In the genomic region with DNA sequence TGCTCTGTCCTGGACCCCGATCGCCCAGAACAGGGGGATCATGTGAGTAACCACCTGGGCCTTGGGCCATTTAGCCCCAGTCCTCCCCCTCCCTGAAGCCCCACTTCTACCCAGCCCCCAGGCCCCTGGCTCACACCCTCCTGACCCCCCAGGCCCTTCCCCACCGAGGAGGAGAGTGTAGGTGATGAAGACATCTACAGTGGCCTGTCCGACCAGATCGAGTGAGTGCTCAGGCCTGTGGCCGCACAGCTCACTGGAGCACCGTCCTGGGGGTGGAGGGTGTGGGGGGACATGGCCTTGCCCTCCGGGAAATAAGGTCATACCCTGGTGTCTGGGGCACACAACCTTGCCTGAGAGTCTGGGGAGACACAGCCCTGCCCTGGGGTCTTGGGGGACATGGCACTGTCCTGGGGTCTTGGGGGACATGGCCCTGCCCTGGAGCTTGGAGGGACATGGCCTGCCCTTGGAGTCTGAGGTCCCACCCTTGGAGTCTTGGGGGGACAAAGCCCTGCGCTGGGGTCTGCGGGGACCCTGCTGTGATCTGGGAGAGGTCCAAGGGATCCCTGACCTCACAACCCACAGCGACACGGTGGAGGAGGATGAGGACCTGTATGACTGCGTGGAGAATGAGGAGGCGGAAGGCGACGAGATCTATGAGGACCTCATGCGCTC, we compare ENCODE assay signal across 16 cellular contexts. TPM values are rescaled to one million over a fixed set of nuclear protein-coding genes. Genes with fewer than 3 reads are reported as not detected.
DNase-seq lines count a peak whose midpoint lies in the region; ATAC-seq and TF ChIP-seq lines count a peak whose summit lies in the region.
"Had no signal": no experiment of that assay in that cellular context is flagged by ENCODE, and none has a peak within 500 bp of the region (broad histone marks: within the 10 kb centered on the region; RNA-seq: fewer than 3 reads in every experiment).

No MANE protein-coding gene starts in this region.

- no peak overlapping the region for H3K9ac ChIP-seq in neuronal stem cell (ENCODE audit: low read depth, low read length, poor library complexity)
- H3K9ac ChIP-seq: BLaER1 treated with 17β-estradiol and CSF1 and Interleukin-3, amounts not matched to agents 10 nM and 100 nM had no signal

- no peak overlapping the region for H3K4ac ChIP-seq in neuronal stem cell (ENCODE audit: low read length)

- POLR2A ChIA-PET in activated CD4-positive, alpha-beta T cell treated with anti-CD3 and anti-CD28 coated beads for 36 hours (lab: Charles Lee), result no interaction called here
- POLR2A ChIA-PET in naive thymus-derived CD8-positive, alpha-beta T cell (lab: Charles Lee), result no interaction called here

- peak; percentile 15 for ATAC-seq in activated CD4-positive, alpha-beta T cell treated with anti-CD3 and anti-CD28 coated beads for 36 hours
- ATAC-seq in HG03039 (IDR thresholded peaks at IDR 0.05; ENCODE audit: unreplicated experiment), result no peak
- ATAC-seq in naive thymus-derived CD8-positive, alpha-beta T cell, result no peak
- ATAC-seq: GM12878, GM23338 had no signal

- H2BK15ac ChIP-seq in neuronal stem cell (ENCODE audit: low read length), result no peak overlapping the region

- H3K14ac ChIP-seq in neuronal stem cell (ENCODE audit: low read length), result no peak overlapping the region

- peak overlapping the region; percentile 58 for H2BK12ac ChIP-seq in neuronal stem cell (ENCODE audit: low read length)

- H3K9me3 ChIP-seq in neuronal stem cell (replicated peaks in 1 of 2; ENCODE audit: control insufficient read depth in 2 of 2, insufficient read depth in 1 of 2, low read depth in 1 of 2, low read length in 2 of 2), result peaks cover 3 to 6% of the 10 kb centered on the region in 2 donors

- H3K4me1 ChIP-seq in neuronal stem cell (ENCODE audit: control insufficient read depth in 2 of 2, insufficient read depth in 1 of 2, low read depth in 1 of 2, low read length in 2 of 2), result no peaks in the 10 kb centered on the region

- H3K9me3 Mint-ChIP-seq in activated CD4-positive, alpha-beta T cell treated with anti-CD3 and anti-CD28 coated beads for 36 hours (ENCODE audit: low read depth), result peaks cover 6% of the 10 kb centered on the region
- H3K9me3 Mint-ChIP-seq in dendritic cell treated with granulocyte-macrophage colony-stimulating factor and Interleukin-4, amounts not matched to agents 40 ng/mL and 50 ng/mL, for 4 days, result peaks cover 10% of the 10 kb centered on the region
- peaks cover 0 to 5% (median 4%) of the 10 kb centered on the region in 9 donors for H3K9me3 Mint-ChIP-seq in naive thymus-derived CD8-positive, alpha-beta T cell

- H3K79me1 ChIP-seq in neuronal stem cell (ENCODE audit: low read depth, low read length), result no peaks in the 10 kb centered on the region

- no CpG with 5 or more reads among the region's 17 CpGs for WGBS in neuronal stem cell (ENCODE audit: extremely low coverage in 2 of 2, insufficient read length in 2 of 2, insufficient replicate concordance in 1 of 2), 2 donors

- peaks cover 9% of the 10 kb centered on the region for H3K4me1 Mint-ChIP-seq in activated CD4-positive, alpha-beta T cell treated with anti-CD3 and anti-CD28 coated beads for 36 hours
- H3K4me1 Mint-ChIP-seq in dendritic cell treated with granulocyte-macrophage colony-stimulating factor and Interleukin-4, amounts not matched to agents 40 ng/mL and 50 ng/mL, for 4 days (ENCODE audit: low read depth), result peaks cover 12% of the 10 kb centered on the region
- peaks cover 12 to 20% (median 16%) of the 10 kb centered on the region in 4 donors for H3K4me1 Mint-ChIP-seq in naive thymus-derived CD8-positive, alpha-beta T cell
- H3K4me1 Mint-ChIP-seq: GM23338 had no signal

- no peak overlapping the region for H3K27ac ChIP-seq in neuronal stem cell (replicated peaks; ENCODE audit: low read length)
- H3K27ac ChIP-seq: BLaER1 treated with 17β-estradiol and CSF1 and Interleukin-3, amounts not matched to agents 10 nM and 100 nM had no signal

- DNase-seq in activated CD4-positive, alpha-beta T cell treated with anti-CD3 and anti-CD28 coated beads for 36 hours, result no peak
- DNase-seq in activated CD4-positive, alpha-beta T cell treated with anti-CD3 and anti-CD28 coated beads, Interleukin-2, amount 50 U/mL, for 48 hours, result no peak
- DNase-seq in neuronal stem cell (ENCODE audit: low spot score) (no peak), A172 (ENCODE audit: low spot score) (no peak)
- DNase-seq in naive thymus-derived CD8-positive, alpha-beta T cell, result no peak
- DNase-seq: 8988T; ACHN; Calu3; CD4-positive, CD25-positive, alpha-beta regulatory T cell had no signal

- no peak overlapping the region for H3K4me3 Mint-ChIP-seq in activated CD4-positive, alpha-beta T cell treated with anti-CD3 and anti-CD28 coated beads for 36 hours
- H3K4me3 Mint-ChIP-seq in dendritic cell treated with granulocyte-macrophage colony-stimulating factor and Interleukin-4, amounts not matched to agents 40 ng/mL and 50 ng/mL, for 4 days, result no peak overlapping the region
- H3K4me3 Mint-ChIP-seq in naive thymus-derived CD8-positive, alpha-beta T cell, result peak overlapping the region in 1 of 10 donors; percentile 20
- H3K4me3 Mint-ChIP-seq: CD4-positive, CD25-positive, alpha-beta regulatory T cell; GM23338 had no signal

- no peak overlapping the region for H2BK120ac ChIP-seq in neuronal stem cell (ENCODE audit: low read depth, low read length)

- no peak overlapping the region for H2AK5ac ChIP-seq in neuronal stem cell (ENCODE audit: low read depth, low read length)

- no peak overlapping the region for H3K4me2 ChIP-seq in neuronal stem cell (ENCODE audit: insufficient read depth, low read length, poor library complexity, severe bottlenecking)
- H3K4me2 ChIP-seq: BLaER1 treated with 17β-estradiol and CSF1 and Interleukin-3, amounts not matched to agents 10 nM and 100 nM; GM23338 had no signal

- peak overlapping the region in 1 of 2 donors; percentile 60 for H3K4me3 ChIP-seq in neuronal stem cell (ENCODE audit: low read length in 2 of 2)
- H3K4me3 ChIP-seq: BLaER1 treated with 17β-estradiol and CSF1 and Interleukin-3, amounts not matched to agents 10 nM and 100 nM; GM12878; GM23338 had no signal

- H3K36me3 ChIP-seq in neuronal stem cell (replicated peaks in 1 of 2; ENCODE audit: control insufficient read depth in 2 of 2, insufficient read depth in 2 of 2, low read length in 2 of 2), result no peaks in the 10 kb centered on the region

- peaks cover 64% of the 10 kb centered on the region for H3K36me3 Mint-ChIP-seq in activated CD4-positive, alpha-beta T cell treated with anti-CD3 and anti-CD28 coated beads for 36 hours (ENCODE audit: low read depth)
- peaks cover 93% of the 10 kb centered on the region for H3K36me3 Mint-ChIP-seq in dendritic cell treated with granulocyte-macrophage colony-stimulating factor and Interleukin-4, amounts not matched to agents 40 ng/mL and 50 ng/mL, for 4 days (ENCODE audit: low read depth)
- H3K36me3 Mint-ChIP-seq in naive thymus-derived CD8-positive, alpha-beta T cell, result peaks cover 10 to 83% (median 46%) of the 10 kb centered on the region in 3 donors

- peak overlapping the region; percentile 55 for H3K23ac ChIP-seq in neuronal stem cell (ENCODE audit: low read depth, low read length, poor library complexity)

- no peak for TF ChIP-seq RAD21 in Ishikawa (IDR thresholded peaks at IDR 0.05; ENCODE audit: low read depth)

- H3K27me3 ChIP-seq in neuronal stem cell (ENCODE audit: control insufficient read depth in 3 of 3, insufficient read depth in 3 of 3, low read depth in 1 of 3, low read length in 3 of 3), result no peaks in the 10 kb centered on the region
- H3K27me3 ChIP-seq: BLaER1 treated with 17β-estradiol and CSF1 and Interleukin-3, amounts not matched to agents 10 nM and 100 nM had no signal

- H3K27ac Mint-ChIP-seq in activated CD4-positive, alpha-beta T cell treated with anti-CD3 and anti-CD28 coated beads for 36 hours, result no peak overlapping the region
- H3K27ac Mint-ChIP-seq in dendritic cell treated with granulocyte-macrophage colony-stimulating factor and Interleukin-4, amounts not matched to agents 40 ng/mL and 50 ng/mL, for 4 days, result peak overlapping the region; percentile 26
- H3K27ac Mint-ChIP-seq in naive thymus-derived CD8-positive, alpha-beta T cell, result peak overlapping the region in 1 of 10 donors; percentile 40
- H3K27ac Mint-ChIP-seq: CD4-positive, CD25-positive, alpha-beta regulatory T cell; GM23338 had no signal

- CTCF ChIA-PET in activated CD4-positive, alpha-beta T cell treated with anti-CD3 and anti-CD28 coated beads for 36 hours (lab: Charles Lee), result no interaction called here

- peak overlapping the region; percentile 43 for H4K91ac ChIP-seq in neuronal stem cell (ENCODE audit: low read depth, low read length, poor library complexity)

- intact Hi-C loops in activated CD4-positive, alpha-beta T cell treated with anti-CD3 and anti-CD28 coated beads for 36 hours (cut with DNase I, micrococcal nuclease), result no loop called here
- intact Hi-C loops in dendritic cell treated with granulocyte-macrophage colony-stimulating factor and Interleukin-4, amounts not matched to agents 40 ng/mL and 50 ng/mL, for 4 days (cut with micrococcal nuclease), result no loop called here

- peak overlapping the region; percentile 22 for H3K18ac ChIP-seq in neuronal stem cell (ENCODE audit: low read length)

- TF ChIP-seq EP300 in Ishikawa (IDR thresholded peaks at IDR 0.05; ENCODE audit: borderline replicate concordance), result no peak

- no peak overlapping the region for H2BK5ac ChIP-seq in neuronal stem cell (ENCODE audit: low read length)

- H4K8ac ChIP-seq in neuronal stem cell (ENCODE audit: low read depth, low read length), result no peak overlapping the region

- no peak overlapping the region for H2AFZ ChIP-seq in neuronal stem cell (ENCODE audit: low read length)
- H2AFZ ChIP-seq: GM23338 had no signal

- H3K27me3 Mint-ChIP-seq in activated CD4-positive, alpha-beta T cell treated with anti-CD3 and anti-CD28 coated beads for 36 hours, result no peaks in the 10 kb centered on the region
- H3K27me3 Mint-ChIP-seq in dendritic cell treated with granulocyte-macrophage colony-stimulating factor and Interleukin-4, amounts not matched to agents 40 ng/mL and 50 ng/mL, for 4 days, result no peaks in the 10 kb centered on the region
- no peaks in the 10 kb centered on the region for H3K27me3 Mint-ChIP-seq in naive thymus-derived CD8-positive, alpha-beta T cell
- H3K27me3 Mint-ChIP-seq: CD4-positive, CD25-positive, alpha-beta regulatory T cell had no signal

TF ChIP-seq in Ishikawa, 13 proteins besides CTCF, POLR2A, EP300 and RAD21 (continues in another document):
- no peak for TF ChIP-seq CEBPB (IDR thresholded peaks at IDR 0.05)

RNA-seq across cellular contexts. Expression of gene VAV1, which starts 49.3 kb away (rescaled TPM):
- 10 to 100 TPM; 73.4 to 90.8 TPM for total RNA-seq in activated CD4-positive, alpha-beta T cell treated with anti-CD3 and anti-CD28 coated beads for 36 hours
- polyA plus RNA-seq in neuronal stem cell (2013, experiment 1 of 2), result 0.06 TPM
- 0.04 TPM for polyA plus RNA-seq in neuronal stem cell (2013, experiment 2 of 2)
- 10 to 100 TPM; 79.5 to 85.0 TPM for total RNA-seq in naive thymus-derived CD8-positive, alpha-beta T cell
- polyA plus RNA-seq in naive thymus-derived CD8-positive, alpha-beta T cell, result 10 to 100 TPM; 18.7 to 27.9 (median 19.9) TPM
- 0.14 TPM in 1 of 2 replicates, not detected in the other for total RNA-seq in A172 (2014; rRNA removed; shearing (Covaris generic))
- total RNA-seq: G401 had no signal

RNA-seq across cellular contexts. Expression of gene SH2D3A, which starts 54.5 kb away (rescaled TPM):
- total RNA-seq in activated CD4-positive, alpha-beta T cell treated with anti-CD3 and anti-CD28 coated beads for 36 hours, result 10 to 100 TPM; 20.7 to 23.2 TPM
- 0.18 TPM for polyA plus RNA-seq in neuronal stem cell (2013, experiment 1 of 2)
- polyA plus RNA-seq in neuronal stem cell (2013, experiment 2 of 2), result 0.14 TPM
- total RNA-seq in naive thymus-derived CD8-positive, alpha-beta T cell, result 10 to 100 TPM; 45.8 to 46.5 TPM
- polyA plus RNA-seq in naive thymus-derived CD8-positive, alpha-beta T cell, result 10 to 100 TPM; 23.0 to 47.3 (median 35.7) TPM
- not detected in 2 replicates for total RNA-seq in A172 (2014; rRNA removed; shearing (Covaris generic))

Comparison
In these comparisons a context has a peak if more than half of its experiments do, and no peak if none do; other contexts are left out.
1. RNA of gene VAV1, which starts 49.3 kb away (total RNA-seq): 73.4 to 90.8 TPM in activated CD4-positive, alpha-beta T cell treated with anti-CD3 and anti-CD28 coated beads for 36 hours and 79.5 to 85.0 TPM in naive thymus-derived CD8-positive, alpha-beta T cell; 0.14 TPM in A172; every median in the first group is over 10 times any median in the second.
2. RNA of gene SH2D3A, which starts 54.5 kb away (total RNA-seq): 45.8 to 46.5 TPM in naive thymus-derived CD8-positive, alpha-beta T cell and 20.7 to 23.2 TPM in activated CD4-positive, alpha-beta T cell treated with anti-CD3 and anti-CD28 coated beads for 36 hours; not detected in A172; every median in the first group is over 10 times any median in the second.